8 cellular contexts compared by ENCODE assay signal in genomic region chr14:49767473-49768300, GRCh38. TPM values are rescaled to one million over a fixed set of nuclear protein-coding genes. Genes with fewer than 3 reads are reported as not detected.
DNase-seq lines count a peak whose midpoint lies in the region; ATAC-seq and TF ChIP-seq lines count a peak whose summit lies in the region.

Gene KLHDC2, plus strand, starts transcription at chr14:49768153. Its CDS starts 316 bp downstream, at chr14:49768469.

- peak within 1 kb of the TSS; percentile 84 for H3K27ac ChIP-seq in PC-9
- peak within 1 kb of the TSS; percentile 98 to 99 for H3K27ac ChIP-seq in esophagus (ENCODE audit: low read depth in 2 of 2, low read length in 1 of 2)
- peak within 1 kb of the TSS; percentile 97 for H3K27ac ChIP-seq in muscle layer of duodenum (ENCODE audit: low read length)

- peak; percentile 88 for ATAC-seq in GM21619 (IDR thresholded peaks at IDR 0.05; ENCODE audit: unreplicated experiment)

- peaks cover 45% of the 10 kb centered on the region for H3F3A ChIP-seq in PC-9 (ENCODE audit: insufficient read depth, low read depth)

- H3K4me1 ChIP-seq in PC-9 (replicated peaks; ENCODE audit: insufficient read depth) (peaks cover 36% of the 10 kb centered on the region), esophagus (ENCODE audit: control insufficient read depth in 2 of 2, insufficient read depth in 2 of 2, low read length in 1 of 2) (peaks cover 0 to 5% of the 10 kb centered on the region in 2 donors), muscle layer of duodenum (ENCODE audit: control insufficient read depth in 1 of 2, insufficient read depth in 2 of 2, low read length in 2 of 2) (peaks cover 10 to 22% of the 10 kb centered on the region in 2 donors)

- 1% methylated on average over 73 to 93 of the region's 93 CpGs for WGBS in esophagus, 2 donors

- peak; percentile 85 for DNase-seq in DMS79 (lab: John Stamatoyannopoulos, UW)
- DNase-seq in PC-9, result peak; percentile 71 to 90
- peak; percentile 88 for DNase-seq in activated T-cell treated with anti-CD3 and anti-CD28 coated beads, Interleukin-2, amount 50 U/mL, for 1 hour
- DNase-seq in stimulated activated CD8-positive, alpha-beta memory T cell treated with anti-CD3 and anti-CD28 coated beads, Interleukin-7, amount 100 ng/mL, for 24 hours (ENCODE audit: low read depth), result peak; percentile 68

- intact Hi-C loops in PC-9 (cut with micrococcal nuclease; ENCODE audit: unreplicated experiment), result loop anchor here (1.0 kb wide), 2 partner anchors 74 to 79 kb away; partner anchors contain the start of genes KLHDC1 and POLE2

- TSS peak; percentile 95 for BruUV-seq in PC-9 (replicated peaks; lab: Mats Ljungman, UMichigan)

- no peaks in the 10 kb centered on the region for H3K27me3 ChIP-seq in PC-9 (ENCODE audit: insufficient read depth, low read depth)
- no peaks in the 10 kb centered on the region for H3K27me3 ChIP-seq in esophagus (ENCODE audit: control insufficient read depth in 1 of 2, insufficient read depth in 2 of 2, low read length in 2 of 2)
- H3K27me3 ChIP-seq in muscle layer of duodenum (ENCODE audit: low read depth, low read length), result no peaks in the 10 kb centered on the region

- TF ChIP-seq RAD21 in Ishikawa (IDR thresholded peaks at IDR 0.05; ENCODE audit: low read depth), result no peak

- H3K4me3 ChIP-seq in PC-9 (peak within 1 kb of the TSS; percentile 100), esophagus (ENCODE audit: low read depth in 1 of 2, low read length in 2 of 2) (peak within 1 kb of the TSS; percentile 74 to 93), muscle layer of duodenum (ENCODE audit: low read depth in 1 of 2, low read length in 2 of 2) (peak within 1 kb of the TSS; percentile 88 to 92)

- peak within 1 kb of the TSS; percentile 84 for H3K4me2 ChIP-seq in PC-9

- peak within 1 kb of the TSS; percentile 99 for H2AFZ ChIP-seq in PC-9

- peaks cover 5% of the 10 kb centered on the region; the same call in 1 of the 2 replicates for H3K36me3 ChIP-seq in PC-9 (ENCODE audit: low read depth)
- H3K36me3 ChIP-seq in esophagus (ENCODE audit: control insufficient read depth in 2 of 2, insufficient read depth in 2 of 2, low read length in 1 of 2), result no peaks in the 10 kb centered on the region
- peaks cover 3 to 5% of the 10 kb centered on the region in 2 donors for H3K36me3 ChIP-seq in muscle layer of duodenum (ENCODE audit: control insufficient read depth in 1 of 2, insufficient read depth in 2 of 2, low read length in 2 of 2)

- H3K9me3 ChIP-seq in PC-9 (ENCODE audit: insufficient read depth, low read depth) (no peaks in the 10 kb centered on the region), esophagus (ENCODE audit: control insufficient read depth in 2 of 2, insufficient read depth in 1 of 2, low read depth in 1 of 2, low read length in 1 of 2) (no peaks in the 10 kb centered on the region), muscle layer of duodenum (ENCODE audit: control insufficient read depth in 1 of 2, low read length in 2 of 2) (no peaks in the 10 kb centered on the region)

- TF ChIP-seq CTCF in PC-9 (conservative IDR thresholded peaks at IDR 0.05), result 0 out of 2 replicates have a peak, but pooled peaks have one; percentile 10

- H3K9me2 ChIP-seq in PC-9 (ENCODE audit: insufficient read depth), result no peaks in the 10 kb centered on the region

- H4K20me1 ChIP-seq in PC-9 (ENCODE audit: insufficient read depth), result peaks cover 11% of the 10 kb centered on the region; the same call in 1 of the 2 replicates

- TF ChIP-seq EP300 in Ishikawa (IDR thresholded peaks at IDR 0.05; ENCODE audit: borderline replicate concordance), result no peak

- POLR2A ChIA-PET in PC-9 (lab: Charles Lee; ENCODE audit: unreplicated experiment), result interaction anchor here (0.5 to 1.1 kb wide), 11 partner anchors 21 to 1192 kb away, joined by 3 to 9 read pairs (median 6); partner anchors contain the start of genes DNAAF2, NEMF and RPL36AL

- H3K79me2 ChIP-seq in PC-9 (ENCODE audit: low read depth), result peaks cover 46% of the 10 kb centered on the region

- CTCF ChIA-PET in PC-9 (lab: Charles Lee), result interaction anchor here (0.6 to 1.1 kb wide), 8 partner anchors 75 to 1379 kb away, joined by 3 to 11 read pairs (median 5); partner anchors contain the start of gene KLHDC1

TF ChIP-seq in Ishikawa, 13 proteins besides CTCF, POLR2A, EP300 and RAD21:
- TF ChIP-seq CEBPB (IDR thresholded peaks at IDR 0.05), result no peak
- peak; percentile 61 for TF ChIP-seq USF1 (IDR thresholded peaks at IDR 0.05)
- TF ChIP-seq CREB1 (IDR thresholded peaks at IDR 0.05; ENCODE audit: low read depth), result no peak
- no peak for TF ChIP-seq FOXM1 (IDR thresholded peaks at IDR 0.05; ENCODE audit: borderline replicate concordance, low read depth)
- TF ChIP-seq YY1 (IDR thresholded peaks at IDR 0.05; ENCODE audit: low read depth), result 0 out of 2 replicates have a peak, but pooled peaks have one; percentile 15
- 0 out of 2 replicates have a peak, but pooled peaks have one; percentile 7 for TF ChIP-seq EGR1 (IDR thresholded peaks at IDR 0.05)
- TF ChIP-seq TCF12 (IDR thresholded peaks at IDR 0.05; ENCODE audit: low read depth), result no peak; the same call in 1 of the 2 replicates
- peak; percentile 44; the same call in 1 of the 2 replicates for TF ChIP-seq TAF1 (IDR thresholded peaks at IDR 0.05; ENCODE audit: low read depth)
- TF ChIP-seq REST (IDR thresholded peaks at IDR 0.05; ENCODE audit: low read depth), result no peak
- 0 out of 2 replicates have a peak, but pooled peaks have one; percentile 23 for TF ChIP-seq ZBTB7A (IDR thresholded peaks at IDR 0.05; ENCODE audit: low read depth)
- no peak; the same call in 1 of the 2 replicates for TF ChIP-seq TEAD4 (IDR thresholded peaks at IDR 0.05)
- no peak for TF ChIP-seq NFIC (IDR thresholded peaks at IDR 0.05)
- peak; percentile 55 for TF ChIP-seq MAX (IDR thresholded peaks at IDR 0.05)

RNA-seq across cellular contexts. Expression of gene KLHDC2, which starts in this region (rescaled TPM):
- total RNA-seq in PC-9 (2021), result 45.3 and 45.8 TPM in 2 replicates
- polyA plus RNA-seq in esophagus, result 10 to 100 TPM; 24.2 to 31.6 TPM

Comparison
In these comparisons a context has a peak if more than half of its experiments do, and no peak if none do; other contexts are left out.
1. Peak in every context shown above with its lines: DNase-seq, ATAC-seq, H3K4me3 ChIP-seq and H3K27ac ChIP-seq.